In genomic region chrX:41333744-41333993, GRCh38 we compare ENCODE assay signal across 8 cellular contexts. TPM values are rescaled to one million over a fixed set of nuclear protein-coding genes. Genes with fewer than 3 reads are reported as not detected.
DNase-seq lines count a peak whose midpoint lies in the region; ATAC-seq and TF ChIP-seq lines count a peak whose summit lies in the region.

No MANE protein-coding gene starts in this region.

- H3K4me3 ChIP-seq in esophagus (ENCODE audit: low read depth in 1 of 2, low read length in 2 of 2): peak overlapping the region; percentile 86 to 95

- peak overlapping the region; percentile 100 for H3K27ac ChIP-seq in esophagus (ENCODE audit: low read depth in 2 of 2, low read length in 1 of 2)

- no peaks in the 10 kb centered on the region for H3K9me3 ChIP-seq in esophagus (ENCODE audit: control insufficient read depth in 2 of 2, insufficient read depth in 1 of 2, low read depth in 1 of 2, low read length in 1 of 2)

- intact Hi-C loops in activated B cell treated with CpG ODN at 0.5 μM for 24 hours (cut with micrococcal nuclease): loop anchor here (2.0 to 5.0 kb wide), 7 partner anchors 56 to 1609 kb away; partner anchors contain the start of genes CXorf38 and MED14

- H3K9me3 Mint-ChIP-seq in activated B cell treated with CpG ODN at 0.5 μM for 24 hours: no peaks in the 10 kb centered on the region
- H3K9me3 Mint-ChIP-seq in naive B cell: peaks cover 0 to 8% (median 0%) of the 10 kb centered on the region in 7 donors

- H3K4me1 Mint-ChIP-seq in activated B cell treated with CpG ODN at 0.5 μM for 24 hours: peaks cover 43% of the 10 kb centered on the region
- peaks cover 33 to 71% (median 54%) of the 10 kb centered on the region in 3 donors for H3K4me1 Mint-ChIP-seq in naive B cell

- H3K36me3 ChIP-seq in esophagus (ENCODE audit: control insufficient read depth in 2 of 2, insufficient read depth in 2 of 2, low read length in 1 of 2): no peaks in the 10 kb centered on the region

- H3K27me3 Mint-ChIP-seq in activated B cell treated with CpG ODN at 0.5 μM for 24 hours (no peaks in the 10 kb centered on the region), naive B cell (no peaks in the 10 kb centered on the region)

- peak; percentile 78 for DNase-seq in AG09319 (ENCODE audit: extremely low read depth, low read depth)
- DNase-seq in NCI-H2107 treated with DMSO at 0.1 percent for 48 hours (lab: John Stamatoyannopoulos, UW; ENCODE audit: unreplicated experiment): peak; percentile 88
- DNase-seq in activated B cell treated with CpG ODN at 0.5 μM for 24 hours: no peak
- DNase-seq in naive B cell: no peak
- no peak for DNase-seq in T-helper 9 cell

- no peaks in the 10 kb centered on the region for H3K27me3 ChIP-seq in esophagus (ENCODE audit: control insufficient read depth in 1 of 2, insufficient read depth in 2 of 2, low read length in 2 of 2)

- ATAC-seq in GM18520 (IDR thresholded peaks at IDR 0.05; ENCODE audit: unreplicated experiment) (peak; percentile 20), HG03045 (IDR thresholded peaks at IDR 0.05; ENCODE audit: unreplicated experiment) (peak; percentile 30), activated B cell treated with CpG ODN at 0.5 μM for 24 hours (ENCODE audit: low read depth) (peak; percentile 27), naive B cell (ENCODE audit: low read depth in 2 of 2) (peak; percentile 31 to 38)

- H3K4me1 ChIP-seq in esophagus (ENCODE audit: control insufficient read depth in 2 of 2, insufficient read depth in 2 of 2, low read length in 1 of 2): no peaks in the 10 kb centered on the region

- H3K27ac Mint-ChIP-seq in activated B cell treated with CpG ODN at 0.5 μM for 24 hours (peak overlapping the region; percentile 99), naive B cell (peak overlapping the region; percentile 99 to 100 (median 100))

- TF ChIP-seq CTCF in AG09319 (IDR thresholded peaks at IDR 0.05; ENCODE audit: low read depth, low read length) (no peak), activated B cell treated with CpG ODN at 0.5 μM for 24 hours (IDR thresholded peaks at IDR 0.05) (no peak)

- peak overlapping the region; percentile 93 for H3K4me3 Mint-ChIP-seq in activated B cell treated with CpG ODN at 0.5 μM for 24 hours
- peak overlapping the region; percentile 93 to 100 (median 99) for H3K4me3 Mint-ChIP-seq in naive B cell

- POLR2A ChIA-PET in activated B cell treated with CpG ODN at 0.5 μM for 24 hours (lab: Charles Lee): interaction anchor here (0.6 to 1.5 kb wide), 15 partner anchors 11 to 1930 kb away, joined by 3 to 10 read pairs (median 4); partner anchors contain the start of genes MED14 and USP9X

- CTCF ChIA-PET in activated B cell treated with CpG ODN at 0.5 μM for 24 hours (lab: Charles Lee): interaction anchor here (0.8 kb wide), 1 partner anchor 425 kb away, joined by 3 read pairs; no protein-coding TSS in a partner anchor

- peaks cover 38% of the 10 kb centered on the region for H3K36me3 Mint-ChIP-seq in activated B cell treated with CpG ODN at 0.5 μM for 24 hours (ENCODE audit: low read depth)
- peaks cover 13 to 19% of the 10 kb centered on the region in 2 donors for H3K36me3 Mint-ChIP-seq in naive B cell

- 0 to 1% methylated on average over 17 of the region's 17 CpGs for WGBS in esophagus, 2 donors

RNA-seq across cellular contexts. Expression of gene DDX3X, which starts 0.3 kb away (rescaled TPM):
- total RNA-seq in activated B cell treated with CpG ODN at 0.5 μM for 24 hours: 225 and 247 TPM in 2 replicates
- polyA plus RNA-seq in esophagus: 100 to 1,000 TPM in 1 of 2 donors, 10 to 100 TPM in 1; 63.5 to 111 TPM
- polyA plus RNA-seq in naive B cell (ENCODE audit: low read depth in 6 of 6): 100 to 1,000 TPM in 5 of 6 donors, 10 to 100 TPM in 1; 96.7 to 193 (median 158) TPM

Comparison
In these comparisons a context has a peak if more than half of its experiments do, and no peak if none do; other contexts are left out.
1. DNase-seq: peak in AG09319 (single experiment) and NCI-H2107 treated with DMSO at 0.1 percent for 48 hours (single experiment); none in activated B cell treated with CpG ODN at 0.5 μM for 24 hours (single experiment), naive B cell (single experiment) and T-helper 9 cell (single experiment).
2. Peak in every context shown above with its lines, with median percentiles within 50 percentile points of each other: ATAC-seq.